11 cellular contexts compared by ENCODE assay signal in genomic region chr16:67961551-67961957, GRCh38. TPM values are rescaled to one million over a fixed set of nuclear protein-coding genes. Genes with fewer than 3 reads are reported as not detected.
DNase-seq lines count a peak whose midpoint lies in the region; ATAC-seq and TF ChIP-seq lines count a peak whose summit lies in the region.
"Had no signal": no experiment of that assay in that cellular context is flagged by ENCODE, and none has a peak within 500 bp of the region (broad histone marks: within the 10 kb centered on the region; RNA-seq: fewer than 3 reads in every experiment).

No MANE protein-coding gene starts in this region.

- intact Hi-C loops in upper lobe of right lung (cut with DNase I), result no loop called here

- peak; percentile 81 for ATAC-seq in left lobe of liver
- peak; percentile 68 for ATAC-seq in upper lobe of right lung

- POLR2A ChIA-PET in GM10248 (lab: Yijun Ruan, JAX), result no interaction called here

- CTCF ChIA-PET in GM10248 (lab: Yijun Ruan, JAX), result no interaction called here

- no peaks in the 10 kb centered on the region for H3K27me3 ChIP-seq in upper lobe of right lung
- H3K27me3 ChIP-seq: SJSA1 had no signal

- H3K4me1 ChIP-seq in upper lobe of right lung, result peaks cover 77% of the 10 kb centered on the region

- H3K36me3 ChIP-seq in upper lobe of right lung, result peaks cover 70% of the 10 kb centered on the region

- no peaks in the 10 kb centered on the region for H3K9me3 ChIP-seq in upper lobe of right lung
- H3K9me3 ChIP-seq: SJSA1 had no signal

- TF ChIP-seq CTCF in upper lobe of right lung (IDR thresholded peaks at IDR 0.05) (no peak), GM10248 (IDR thresholded peaks at IDR 0.05; ENCODE audit: control extremely low read depth, extremely low read depth, low read depth, missing control alignments) (no peak)

- H3K27ac ChIP-seq in upper lobe of right lung, result peak overlapping the region; percentile 58
- H3K27ac ChIP-seq: KMS-11, SJSA1 had no signal

- DNase-seq in NCI-H187 (lab: John Stamatoyannopoulos, UW), result peak; percentile 79 to 86
- DNase-seq in RPMI8226, result peak; percentile 100
- peak; percentile 94 for DNase-seq in left lobe of liver (ENCODE audit: low spot score)
- DNase-seq in upper lobe of right lung, result peak; percentile 82
- no peak for DNase-seq in Ammon's horn (ENCODE audit: low spot score)
- no peak for DNase-seq in GM10248 (ENCODE audit: extremely low spot score)
- DNase-seq in AG20443 (ENCODE audit: low spot score), result no peak
- DNase-seq: activated naive CD4-positive, alpha-beta T cell treated with anti-CD3 and anti-CD28 coated beads, Interleukin-2, amount 50 U/mL, for 16 hours; nephron progenitor cell had no signal

- no peak overlapping the region for H3K4me3 ChIP-seq in upper lobe of right lung
- H3K4me3 ChIP-seq: SJSA1 had no signal

RNA-seq across cellular contexts. Expression of gene SLC12A4, which starts 6.9 kb away (rescaled TPM):
- total RNA-seq in left lobe of liver, result 20.1 TPM
- 102 TPM for total RNA-seq in upper lobe of right lung

RNA-seq across cellular contexts. Expression of gene LCAT, which starts 17.6 kb away (rescaled TPM):
- 172 TPM for total RNA-seq in left lobe of liver
- total RNA-seq in upper lobe of right lung, result 40.2 TPM

RNA-seq across cellular contexts. Expression of gene DPEP3, which starts 18.7 kb away (rescaled TPM):
- not detected for total RNA-seq in left lobe of liver
- total RNA-seq in upper lobe of right lung, result not detected
- total RNA-seq: SJSA1 had no signal

RNA-seq across cellular contexts. Expression of gene PSMB10, which starts 24.9 kb away (rescaled TPM):
- total RNA-seq in left lobe of liver, result 21.7 TPM
- 71.6 TPM for total RNA-seq in upper lobe of right lung

RNA-seq across cellular contexts. Expression of gene CTRL, which starts 29.9 kb away (rescaled TPM):
- total RNA-seq in left lobe of liver, result 0.73 TPM
- total RNA-seq in upper lobe of right lung, result 0.96 TPM

Comparison
In these comparisons a context has a peak if more than half of its experiments do, and no peak if none do; other contexts are left out.
1. DNase-seq: peak in NCI-H187 (2 of 2), RPMI8226 (single experiment), left lobe of liver (single experiment) and upper lobe of right lung (single experiment); none in Ammon's horn (single experiment), GM10248 (single experiment) and AG20443 (single experiment).